ENCODE assay signal across 1 cellular context in genomic region chr2:73134471-73134870, GRCh38.
TF ChIP-seq lines count a peak whose summit lies in the region.

No MANE protein-coding gene starts in this region.

TF ChIP-seq in GM23338, 12 proteins besides CTCF, POLR2A, EP300 and RAD21 (continued from another document):
- TF ChIP-seq REST (IDR thresholded peaks at IDR 0.05; ENCODE audit: unreplicated experiment) (no peak), POLR2AphosphoS5 (IDR thresholded peaks at IDR 0.05; ENCODE audit: low read depth) (no peak), ZNF114 (CRISPR knock-in tag; IDR thresholded peaks at IDR 0.05) (no peak), ZNF462 (CRISPR knock-in tag; IDR thresholded peaks at IDR 0.05) (no peak), ZNF331 (CRISPR knock-in tag; IDR thresholded peaks at IDR 0.05; ENCODE audit: low read depth) (no peak), JUNB (IDR thresholded peaks at IDR 0.05; ENCODE audit: unreplicated experiment) (no peak), STAT1 (IDR thresholded peaks at IDR 0.05; ENCODE audit: unreplicated experiment) (no peak), EZH2phosphoT487 (IDR thresholded peaks at IDR 0.05; ENCODE audit: unreplicated experiment) (no peak), NANOG (IDR thresholded peaks at IDR 0.05; ENCODE audit: borderline replicate concordance) (no peak)
- TF ChIP-seq, protein P1, sequence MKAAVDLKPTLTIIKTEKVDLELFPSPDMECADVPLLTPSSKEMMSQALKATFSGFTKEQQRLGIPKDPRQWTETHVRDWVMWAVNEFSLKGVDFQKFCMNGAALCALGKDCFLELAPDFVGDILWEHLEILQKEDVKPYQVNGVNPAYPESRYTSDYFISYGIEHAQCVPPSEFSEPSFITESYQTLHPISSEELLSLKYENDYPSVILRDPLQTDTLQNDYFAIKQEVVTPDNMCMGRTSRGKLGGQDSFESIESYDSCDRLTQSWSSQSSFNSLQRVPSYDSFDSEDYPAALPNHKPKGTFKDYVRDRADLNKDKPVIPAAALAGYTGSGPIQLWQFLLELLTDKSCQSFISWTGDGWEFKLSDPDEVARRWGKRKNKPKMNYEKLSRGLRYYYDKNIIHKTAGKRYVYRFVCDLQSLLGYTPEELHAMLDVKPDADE (IDR thresholded peaks at IDR 0.05), result no peak
